ENCODE assay signal across 1 cellular context in the genomic region with DNA sequence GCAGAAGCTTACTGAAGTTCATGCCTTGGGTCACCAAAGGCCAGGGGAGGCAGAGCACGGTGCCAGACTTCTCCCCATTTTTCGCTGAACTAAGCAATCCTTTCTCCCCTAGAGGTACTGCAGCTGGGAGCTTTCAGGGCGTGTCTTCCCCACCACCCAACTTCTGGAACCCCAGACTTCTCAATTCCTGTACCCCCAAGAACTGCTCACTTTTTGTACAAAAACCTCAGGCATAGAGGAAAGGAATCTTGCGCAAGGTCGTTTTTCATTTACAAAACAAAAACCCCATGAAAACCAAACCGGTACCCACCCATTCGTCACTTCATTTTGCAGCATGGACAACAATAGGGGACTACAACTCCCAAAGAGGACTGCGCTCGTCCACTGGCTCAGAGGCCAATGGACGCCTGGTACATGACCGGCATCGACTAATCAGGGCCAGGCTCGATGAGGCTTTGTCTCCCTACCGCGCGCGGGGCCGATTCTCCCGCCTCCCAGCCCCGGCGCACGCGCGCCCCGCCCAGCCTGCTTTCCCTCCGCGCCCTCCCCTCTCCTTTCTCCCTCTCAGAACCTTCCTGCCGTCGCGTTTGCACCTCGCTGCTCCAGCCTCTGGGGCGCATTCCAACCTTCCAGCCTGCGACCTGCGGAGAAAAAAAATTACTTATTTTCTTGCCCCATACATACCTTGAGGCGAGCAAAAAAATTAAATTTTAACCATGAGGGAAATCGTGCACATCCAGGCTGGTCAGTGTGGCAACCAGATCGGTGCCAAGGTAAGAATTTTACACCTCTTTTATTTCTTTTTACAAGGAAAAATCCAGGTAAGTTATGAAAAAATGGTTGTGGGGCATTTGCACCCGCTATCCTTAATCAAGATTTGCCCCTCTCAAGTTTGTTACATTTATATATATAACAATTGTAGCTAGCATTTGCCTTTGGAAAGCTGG.
A peak's percentile ranks its signal among the peaks of the same experiment; 100 is the strongest.
TF ChIP-seq lines count a peak whose summit lies in the region.

A gene (plus strand): TSS at position 562 of the 947 bp plus-strand sequence. CDS start 155 bp downstream, at position 717.

TF ChIP-seq in HEK293, 187 proteins besides CTCF, POLR2A, EP300 and RAD21 (continued from another document and continues in another):
- TF ChIP-seq, protein P1, sequence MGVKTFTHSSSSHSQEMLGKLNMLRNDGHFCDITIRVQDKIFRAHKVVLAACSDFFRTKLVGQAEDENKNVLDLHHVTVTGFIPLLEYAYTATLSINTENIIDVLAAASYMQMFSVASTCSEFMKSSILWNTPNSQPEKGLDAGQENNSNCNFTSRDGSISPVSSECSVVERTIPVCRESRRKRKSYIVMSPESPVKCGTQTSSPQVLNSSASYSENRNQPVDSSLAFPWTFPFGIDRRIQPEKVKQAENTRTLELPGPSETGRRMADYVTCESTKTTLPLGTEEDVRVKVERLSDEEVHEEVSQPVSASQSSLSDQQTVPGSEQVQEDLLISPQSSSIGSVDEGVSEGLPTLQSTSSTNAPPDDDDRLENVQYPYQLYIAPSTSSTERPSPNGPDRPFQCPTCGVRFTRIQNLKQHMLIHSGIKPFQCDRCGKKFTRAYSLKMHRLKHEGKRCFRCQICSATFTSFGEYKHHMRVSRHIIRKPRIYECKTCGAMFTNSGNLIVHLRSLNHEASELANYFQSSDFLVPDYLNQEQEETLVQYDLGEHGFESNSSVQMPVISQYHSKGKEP (tag by site-specific recombination; IDR thresholded peaks at IDR 0.05) = no peak
- TF ChIP-seq PRDM1 (tag by site-specific recombination; IDR thresholded peaks at IDR 0.05) (peak; percentile 96), MEIS1 (CRISPR knock-in tag; IDR thresholded peaks at IDR 0.05; ENCODE audit: borderline replicate concordance) (no peak), KLF10 (tag by site-specific recombination; IDR thresholded peaks at IDR 0.05) (peak; percentile 38; the same call in 1 of the 2 replicates), GLIS2 (tag by site-specific recombination; IDR thresholded peaks at IDR 0.05) (0 out of 2 replicates have a peak, but pooled peaks have one; percentile 14), ZNF837 (tag by site-specific recombination; IDR thresholded peaks at IDR 0.05) (no peak), ZNF677 (tag by site-specific recombination; IDR thresholded peaks at IDR 0.05) (no peak), BCL11B (tag by site-specific recombination; IDR thresholded peaks at IDR 0.05; ENCODE audit: low read depth) (no peak), ZNF514 (tag by site-specific recombination; IDR thresholded peaks at IDR 0.05) (no peak), GFI1B (tag by site-specific recombination; IDR thresholded peaks at IDR 0.05) (no peak), ZNF629 (tag by site-specific recombination; IDR thresholded peaks at IDR 0.05) (peak; percentile 16; the same call in 1 of the 2 replicates), ZNF121 (tag by site-specific recombination; IDR thresholded peaks at IDR 0.05) (no peak), ZNF558 (tag by site-specific recombination; IDR thresholded peaks at IDR 0.05) (no peak), REPIN1 (tag by site-specific recombination; IDR thresholded peaks at IDR 0.05; ENCODE audit: low read depth) (no peak), ZNF768 (tag by site-specific recombination; IDR thresholded peaks at IDR 0.05) (no peak), ZNF610 (tag by site-specific recombination; IDR thresholded peaks at IDR 0.05; ENCODE audit: borderline replicate concordance) (no peak), ZNF555 (tag by site-specific recombination; conservative IDR thresholded peaks at IDR 0.05) (no peak), ZNF621 (tag by site-specific recombination; IDR thresholded peaks at IDR 0.05) (no peak), ZNF350 (tag by site-specific recombination; IDR thresholded peaks at IDR 0.05) (no peak), ZNF248 (tag by site-specific recombination; IDR thresholded peaks at IDR 0.05) (no peak), ZNF354C (tag by site-specific recombination; IDR thresholded peaks at IDR 0.05; ENCODE audit: borderline replicate concordance, low read depth) (no peak), ZNF2 (tag by site-specific recombination; IDR thresholded peaks at IDR 0.05) (0 out of 2 replicates have a peak, but pooled peaks have one; percentile 42), ZNF266 (tag by site-specific recombination; IDR thresholded peaks at IDR 0.05; ENCODE audit: low read depth) (no peak), SP7 (tag by site-specific recombination; IDR thresholded peaks at IDR 0.05) (peak; percentile 57; the same call in 1 of the 2 replicates), ZNF785 (tag by site-specific recombination; IDR thresholded peaks at IDR 0.05) (no peak), MZF1 (tag by site-specific recombination; IDR thresholded peaks at IDR 0.05; ENCODE audit: borderline replicate concordance) (peak; percentile 20; the same call in 1 of the 2 replicates), ZSCAN23 (tag by site-specific recombination; IDR thresholded peaks at IDR 0.05) (0 out of 2 replicates have a peak, but pooled peaks have one; percentile 12), KLF9 (tag by site-specific recombination; IDR thresholded peaks at IDR 0.05; ENCODE audit: low read depth) (peak; percentile 79), ZNF654 (tag by site-specific recombination; IDR thresholded peaks at IDR 0.05; ENCODE audit: low read depth) (no peak), ZNF707 (tag by site-specific recombination; IDR thresholded peaks at IDR 0.05) (no peak), ZBTB17 (tag by site-specific recombination; IDR thresholded peaks at IDR 0.05) (peak; percentile 98), ZNF16 (tag by site-specific recombination; IDR thresholded peaks at IDR 0.05; ENCODE audit: low read depth) (no peak), ZSCAN30 (tag by site-specific recombination; IDR thresholded peaks at IDR 0.05) (peak; percentile 54; the same call in 1 of the 2 replicates), ZNF394 (tag by site-specific recombination; IDR thresholded peaks at IDR 0.05; ENCODE audit: borderline replicate concordance) (no peak; the same call in 1 of the 2 replicates), GLIS1 (tag by site-specific recombination; IDR thresholded peaks at IDR 0.05) (no peak), MYNN (tag by site-specific recombination; IDR thresholded peaks at IDR 0.05; ENCODE audit: borderline replicate concordance) (no peak), ZNF626 (tag by site-specific recombination; IDR thresholded peaks at IDR 0.05) (no peak), HOXA7 (CRISPR knock-in tag; IDR thresholded peaks at IDR 0.05; ENCODE audit: borderline replicate concordance) (no peak), GLI2 (tag by site-specific recombination; IDR thresholded peaks at IDR 0.05; ENCODE audit: borderline replicate concordance, low read depth) (no peak)
- TF ChIP-seq, protein P2, sequence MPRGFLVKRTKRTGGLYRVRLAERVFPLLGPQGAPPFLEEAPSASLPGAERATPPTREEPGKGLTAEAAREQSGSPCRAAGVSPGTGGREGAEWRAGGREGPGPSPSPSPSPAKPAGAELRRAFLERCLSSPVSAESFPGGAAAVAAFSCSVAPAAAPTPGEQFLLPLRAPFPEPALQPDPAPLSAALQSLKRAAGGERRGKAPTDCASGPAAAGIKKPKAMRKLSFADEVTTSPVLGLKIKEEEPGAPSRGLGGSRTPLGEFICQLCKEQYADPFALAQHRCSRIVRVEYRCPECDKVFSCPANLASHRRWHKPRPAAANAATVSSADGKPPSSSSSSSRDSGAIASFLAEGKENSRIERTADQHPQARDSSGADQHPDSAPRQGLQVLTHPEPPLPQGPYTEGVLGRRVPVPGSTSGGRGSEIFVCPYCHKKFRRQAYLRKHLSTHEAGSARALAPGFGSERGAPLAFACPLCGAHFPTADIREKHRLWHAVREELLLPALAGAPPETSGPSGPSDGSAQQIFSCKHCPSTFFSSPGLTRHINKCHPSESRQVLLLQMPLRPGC (tag by site-specific recombination; IDR thresholded peaks at IDR 0.05) = 0 out of 2 replicates have a peak, but pooled peaks have one; percentile 28
- TF ChIP-seq, protein P3, sequence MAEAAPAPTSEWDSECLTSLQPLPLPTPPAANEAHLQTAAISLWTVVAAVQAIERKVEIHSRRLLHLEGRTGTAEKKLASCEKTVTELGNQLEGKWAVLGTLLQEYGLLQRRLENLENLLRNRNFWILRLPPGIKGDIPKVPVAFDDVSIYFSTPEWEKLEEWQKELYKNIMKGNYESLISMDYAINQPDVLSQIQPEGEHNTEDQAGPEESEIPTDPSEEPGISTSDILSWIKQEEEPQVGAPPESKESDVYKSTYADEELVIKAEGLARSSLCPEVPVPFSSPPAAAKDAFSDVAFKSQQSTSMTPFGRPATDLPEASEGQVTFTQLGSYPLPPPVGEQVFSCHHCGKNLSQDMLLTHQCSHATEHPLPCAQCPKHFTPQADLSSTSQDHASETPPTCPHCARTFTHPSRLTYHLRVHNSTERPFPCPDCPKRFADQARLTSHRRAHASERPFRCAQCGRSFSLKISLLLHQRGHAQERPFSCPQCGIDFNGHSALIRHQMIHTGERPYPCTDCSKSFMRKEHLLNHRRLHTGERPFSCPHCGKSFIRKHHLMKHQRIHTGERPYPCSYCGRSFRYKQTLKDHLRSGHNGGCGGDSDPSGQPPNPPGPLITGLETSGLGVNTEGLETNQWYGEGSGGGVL (tag by site-specific recombination; IDR thresholded peaks at IDR 0.05) = peak; percentile 75; the same call in 1 of the 2 replicates
- TF ChIP-seq, protein P4, sequence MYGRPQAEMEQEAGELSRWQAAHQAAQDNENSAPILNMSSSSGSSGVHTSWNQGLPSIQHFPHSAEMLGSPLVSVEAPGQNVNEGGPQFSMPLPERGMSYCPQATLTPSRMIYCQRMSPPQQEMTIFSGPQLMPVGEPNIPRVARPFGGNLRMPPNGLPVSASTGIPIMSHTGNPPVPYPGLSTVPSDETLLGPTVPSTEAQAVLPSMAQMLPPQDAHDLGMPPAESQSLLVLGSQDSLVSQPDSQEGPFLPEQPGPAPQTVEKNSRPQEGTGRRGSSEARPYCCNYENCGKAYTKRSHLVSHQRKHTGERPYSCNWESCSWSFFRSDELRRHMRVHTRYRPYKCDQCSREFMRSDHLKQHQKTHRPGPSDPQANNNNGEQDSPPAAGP (tag by site-specific recombination; IDR thresholded peaks at IDR 0.05) = peak; percentile 18; the same call in 1 of the 2 replicates
- TF ChIP-seq, protein P5, sequence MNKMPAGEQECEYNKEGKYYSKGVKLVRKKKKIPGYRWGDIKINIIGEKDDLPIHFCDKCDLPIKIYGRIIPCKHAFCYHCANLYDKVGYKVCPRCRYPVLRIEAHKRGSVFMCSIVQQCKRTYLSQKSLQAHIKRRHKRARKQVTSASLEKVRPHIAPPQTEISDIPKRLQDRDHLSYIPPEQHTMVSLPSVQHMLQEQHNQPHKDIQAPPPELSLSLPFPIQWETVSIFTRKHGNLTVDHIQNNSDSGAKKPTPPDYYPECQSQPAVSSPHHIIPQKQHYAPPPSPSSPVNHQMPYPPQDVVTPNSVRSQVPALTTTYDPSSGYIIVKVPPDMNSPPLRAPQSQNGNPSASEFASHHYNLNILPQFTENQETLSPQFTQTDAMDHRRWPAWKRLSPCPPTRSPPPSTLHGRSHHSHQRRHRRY (tag by site-specific recombination; IDR thresholded peaks at IDR 0.05) = no peak
- TF ChIP-seq, protein P6, sequence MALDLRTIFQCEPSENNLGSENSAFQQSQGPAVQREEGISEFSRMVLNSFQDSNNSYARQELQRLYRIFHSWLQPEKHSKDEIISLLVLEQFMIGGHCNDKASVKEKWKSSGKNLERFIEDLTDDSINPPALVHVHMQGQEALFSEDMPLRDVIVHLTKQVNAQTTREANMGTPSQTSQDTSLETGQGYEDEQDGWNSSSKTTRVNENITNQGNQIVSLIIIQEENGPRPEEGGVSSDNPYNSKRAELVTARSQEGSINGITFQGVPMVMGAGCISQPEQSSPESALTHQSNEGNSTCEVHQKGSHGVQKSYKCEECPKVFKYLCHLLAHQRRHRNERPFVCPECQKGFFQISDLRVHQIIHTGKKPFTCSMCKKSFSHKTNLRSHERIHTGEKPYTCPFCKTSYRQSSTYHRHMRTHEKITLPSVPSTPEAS (tag by site-specific recombination; IDR thresholded peaks at IDR 0.05) = 0 out of 2 replicates have a peak, but pooled peaks have one; percentile 14
- TF ChIP-seq, protein P7, sequence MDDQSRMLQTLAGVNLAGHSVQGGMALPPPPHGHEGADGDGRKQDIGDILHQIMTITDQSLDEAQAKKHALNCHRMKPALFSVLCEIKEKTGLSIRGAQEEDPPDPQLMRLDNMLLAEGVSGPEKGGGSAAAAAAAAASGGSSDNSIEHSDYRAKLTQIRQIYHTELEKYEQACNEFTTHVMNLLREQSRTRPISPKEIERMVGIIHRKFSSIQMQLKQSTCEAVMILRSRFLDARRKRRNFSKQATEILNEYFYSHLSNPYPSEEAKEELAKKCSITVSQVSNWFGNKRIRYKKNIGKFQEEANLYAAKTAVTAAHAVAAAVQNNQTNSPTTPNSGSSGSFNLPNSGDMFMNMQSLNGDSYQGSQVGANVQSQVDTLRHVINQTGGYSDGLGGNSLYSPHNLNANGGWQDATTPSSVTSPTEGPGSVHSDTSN (CRISPR knock-in tag; IDR thresholded peaks at IDR 0.05) = no peak
- TF ChIP-seq, protein P8, sequence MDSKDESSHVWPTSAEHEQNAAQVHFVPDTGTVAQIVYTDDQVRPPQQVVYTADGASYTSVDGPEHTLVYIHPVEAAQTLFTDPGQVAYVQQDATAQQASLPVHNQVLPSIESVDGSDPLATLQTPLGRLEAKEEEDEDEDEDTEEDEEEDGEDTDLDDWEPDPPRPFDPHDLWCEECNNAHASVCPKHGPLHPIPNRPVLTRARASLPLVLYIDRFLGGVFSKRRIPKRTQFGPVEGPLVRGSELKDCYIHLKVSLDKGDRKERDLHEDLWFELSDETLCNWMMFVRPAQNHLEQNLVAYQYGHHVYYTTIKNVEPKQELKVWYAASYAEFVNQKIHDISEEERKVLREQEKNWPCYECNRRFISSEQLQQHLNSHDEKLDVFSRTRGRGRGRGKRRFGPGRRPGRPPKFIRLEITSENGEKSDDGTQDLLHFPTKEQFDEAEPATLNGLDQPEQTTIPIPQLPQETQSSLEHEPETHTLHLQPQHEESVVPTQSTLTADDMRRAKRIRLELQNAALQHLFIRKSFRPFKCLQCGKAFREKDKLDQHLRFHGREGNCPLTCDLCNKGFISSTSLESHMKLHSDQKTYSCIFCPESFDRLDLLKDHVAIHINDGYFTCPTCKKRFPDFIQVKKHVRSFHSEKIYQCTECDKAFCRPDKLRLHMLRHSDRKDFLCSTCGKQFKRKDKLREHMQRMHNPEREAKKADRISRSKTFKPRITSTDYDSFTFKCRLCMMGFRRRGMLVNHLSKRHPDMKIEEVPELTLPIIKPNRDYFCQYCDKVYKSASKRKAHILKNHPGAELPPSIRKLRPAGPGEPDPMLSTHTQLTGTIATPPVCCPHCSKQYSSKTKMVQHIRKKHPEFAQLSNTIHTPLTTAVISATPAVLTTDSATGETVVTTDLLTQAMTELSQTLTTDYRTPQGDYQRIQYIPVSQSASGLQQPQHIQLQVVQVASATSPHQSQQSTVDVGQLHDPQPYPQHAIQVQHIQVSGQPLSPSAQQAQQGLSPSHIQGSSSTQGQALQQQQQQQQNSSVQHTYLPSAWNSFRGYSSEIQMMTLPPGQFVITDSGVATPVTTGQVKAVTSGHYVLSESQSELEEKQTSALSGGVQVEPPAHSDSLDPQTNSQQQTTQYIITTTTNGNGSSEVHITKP (tag by site-specific recombination; IDR thresholded peaks at IDR 0.05) = peak; percentile 72
- TF ChIP-seq, protein P9, sequence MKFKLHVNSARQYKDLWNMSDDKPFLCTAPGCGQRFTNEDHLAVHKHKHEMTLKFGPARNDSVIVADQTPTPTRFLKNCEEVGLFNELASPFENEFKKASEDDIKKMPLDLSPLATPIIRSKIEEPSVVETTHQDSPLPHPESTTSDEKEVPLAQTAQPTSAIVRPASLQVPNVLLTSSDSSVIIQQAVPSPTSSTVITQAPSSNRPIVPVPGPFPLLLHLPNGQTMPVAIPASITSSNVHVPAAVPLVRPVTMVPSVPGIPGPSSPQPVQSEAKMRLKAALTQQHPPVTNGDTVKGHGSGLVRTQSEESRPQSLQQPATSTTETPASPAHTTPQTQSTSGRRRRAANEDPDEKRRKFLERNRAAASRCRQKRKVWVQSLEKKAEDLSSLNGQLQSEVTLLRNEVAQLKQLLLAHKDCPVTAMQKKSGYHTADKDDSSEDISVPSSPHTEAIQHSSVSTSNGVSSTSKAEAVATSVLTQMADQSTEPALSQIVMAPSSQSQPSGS (tag by site-specific recombination; IDR thresholded peaks at IDR 0.05; ENCODE audit: low read depth) = no peak
